In the genomic region with DNA sequence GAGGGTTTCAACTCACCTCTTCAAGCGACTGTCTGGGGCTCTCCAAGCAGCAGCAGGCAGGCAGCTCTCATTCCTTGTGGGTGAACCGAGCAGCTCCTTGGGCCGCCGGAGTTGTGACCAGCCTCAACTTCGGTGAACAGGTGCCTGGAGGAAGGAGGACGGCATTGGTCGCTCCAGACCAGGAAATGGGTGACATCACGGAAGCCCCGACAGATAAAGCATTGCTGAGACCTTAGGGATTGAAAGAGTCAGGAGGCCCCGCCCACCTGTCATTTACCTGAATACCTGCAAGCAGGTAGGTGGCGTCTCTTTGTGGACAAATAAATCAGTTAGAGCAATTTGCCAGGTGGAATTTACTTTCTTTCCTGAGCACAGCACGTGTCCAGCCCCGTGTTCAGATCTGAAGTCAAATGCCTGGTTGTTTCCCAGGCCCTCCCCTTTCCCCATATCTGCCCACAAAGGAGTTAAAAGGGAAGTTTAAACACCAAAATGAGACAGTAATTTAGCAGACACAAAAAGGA, we compare ENCODE assay signal across 11 cellular contexts. TPM values are rescaled to one million over a fixed set of nuclear protein-coding genes. Genes with fewer than 3 reads are reported as not detected.
DNase-seq lines count a peak whose midpoint lies in the region; ATAC-seq, FAIRE-seq and TF ChIP-seq lines count a peak whose summit lies in the region.
"Had no signal": no experiment of that assay in that cellular context is flagged by ENCODE, and none has a peak within 500 bp of the region (broad histone marks: within the 10 kb centered on the region; RNA-seq: fewer than 3 reads in every experiment).

A gene (minus strand): TSS at position 115 of the 521 bp plus-strand sequence. CDS start 17,484 bp downstream, outside the sequence.

- H3K36me3 ChIP-seq in HepG2 (replicated peaks in 1 of 2; ENCODE audit: control insufficient read depth in 1 of 2, insufficient read depth in 2 of 2, low read length in 2 of 2): no peaks in the 10 kb centered on the region
- no peaks in the 10 kb centered on the region for H3K36me3 ChIP-seq in vagina

- H3K9ac ChIP-seq in HepG2 (ENCODE audit: insufficient read depth, low read depth, low read length): no peak within 1 kb of the TSS

- no TSS peak for BruUV-seq in HepG2 (replicated peaks; lab: Mats Ljungman, UMichigan)

- no peak within 1 kb of the TSS for H3K4me3 ChIP-seq in HepG2 (replicated peaks in 1 of 3; ENCODE audit: insufficient read depth in 1 of 3, low read depth in 2 of 3, low read length in 3 of 3)
- peak within 1 kb of the TSS in 1 of 2 donors; percentile 12 for H3K4me3 ChIP-seq in vagina

- H3K9me3 ChIP-seq in HepG2 (ENCODE audit: low read length): no peaks in the 10 kb centered on the region
- no peaks in the 10 kb centered on the region for H3K9me3 ChIP-seq in vagina

- WGBS in HepG2 (ENCODE audit: low lambda C conversion rate): 45% methylated on average over 8 of the region's 13 CpGs

- no peaks in the 10 kb centered on the region for H3K27me3 ChIP-seq in HepG2 (ENCODE audit: control insufficient read depth in 1 of 2, insufficient read depth in 2 of 2, low read length in 2 of 2)
- H3K27me3 ChIP-seq in vagina: no peaks in the 10 kb centered on the region

- TF ChIP-seq POLR2A in HepG2 (IDR thresholded peaks at IDR 0.05; ENCODE audit: insufficient read depth in 1 of 2, low read depth in 2 of 2, low read length in 2 of 2) (no peak), vagina (IDR thresholded peaks at IDR 0.05) (no peak)

- CTCF ChIA-PET in activated B cell treated with CpG ODN at 0.5 μM for 24 hours (lab: Charles Lee) (no interaction called here), HepG2 (lab: Yijun Ruan, JAX; ENCODE audit: low intra/inter-chr PET ratio, low total read pairs) (no interaction called here)
- CTCF ChIA-PET in activated CD4-positive, alpha-beta T cell treated with anti-CD3 and anti-CD28 coated beads for 36 hours (lab: Charles Lee): no interaction called here

- POLR2A ChIA-PET in activated B cell treated with CpG ODN at 0.5 μM for 24 hours (lab: Charles Lee): no interaction called here
- POLR2A ChIA-PET in HepG2 (lab: Yijun Ruan, JAX): no interaction called here
- POLR2A ChIA-PET in activated CD4-positive, alpha-beta T cell treated with anti-CD3 and anti-CD28 coated beads for 36 hours (lab: Charles Lee): no interaction called here

- FAIRE-seq in HepG2 (lab: Jason Lieb, UNC): no peak

- no peak for TF ChIP-seq CTCF in activated B cell treated with CpG ODN at 0.5 μM for 24 hours (IDR thresholded peaks at IDR 0.05)
- TF ChIP-seq CTCF in HepG2 (CRISPR knock-in tag; IDR thresholded peaks at IDR 0.05): no peak
- TF ChIP-seq CTCF in vagina (IDR thresholded peaks at IDR 0.05): no peak

- H3K36me3 Mint-ChIP-seq in activated B cell treated with CpG ODN at 0.5 μM for 24 hours (ENCODE audit: low read depth): no peaks in the 10 kb centered on the region
- H3K36me3 Mint-ChIP-seq in activated CD4-positive, alpha-beta T cell treated with anti-CD3 and anti-CD28 coated beads for 36 hours (ENCODE audit: low read depth): no peaks in the 10 kb centered on the region

- no peak for TF ChIP-seq RAD21 in HepG2 (CRISPR knock-in tag; IDR thresholded peaks at IDR 0.05)

- H3K4me1 ChIP-seq in HepG2 (ENCODE audit: insufficient read depth, low read length) (peaks cover 66% of the 10 kb centered on the region), vagina (peaks cover 10% of the 10 kb centered on the region)

- H3K27me3 Mint-ChIP-seq in activated B cell treated with CpG ODN at 0.5 μM for 24 hours: peaks cover 29% of the 10 kb centered on the region
- H3K27me3 Mint-ChIP-seq in activated CD4-positive, alpha-beta T cell treated with anti-CD3 and anti-CD28 coated beads for 36 hours: peaks cover 32% of the 10 kb centered on the region

- ATAC-seq in activated B cell treated with CpG ODN at 0.5 μM for 24 hours (ENCODE audit: low read depth) (no peak), HepG2 (no peak), GM19351 (IDR thresholded peaks at IDR 0.05; ENCODE audit: unreplicated experiment) (no peak)
- no peak for ATAC-seq in activated CD4-positive, alpha-beta T cell treated with anti-CD3 and anti-CD28 coated beads for 36 hours

- H4K20me1 ChIP-seq in HepG2 (ENCODE audit: insufficient read depth, low read length): no peaks in the 10 kb centered on the region

- TF ChIP-seq EP300 in HepG2 (IDR thresholded peaks at IDR 0.05; ENCODE audit: low read depth in 2 of 2, low read length in 2 of 2): no peak
- TF ChIP-seq EP300 in HepG2 (CRISPR knock-in tag; IDR thresholded peaks at IDR 0.05; ENCODE audit: borderline replicate concordance): no peak

- no peak within 1 kb of the TSS for H2AFZ ChIP-seq in HepG2 (ENCODE audit: low read length)

- H3K4me3 Mint-ChIP-seq in activated B cell treated with CpG ODN at 0.5 μM for 24 hours: peak within 1 kb of the TSS; percentile 47
- H3K4me3 Mint-ChIP-seq in activated CD4-positive, alpha-beta T cell treated with anti-CD3 and anti-CD28 coated beads for 36 hours: no peak within 1 kb of the TSS

- in situ Hi-C loops in HepG2 (cut with HindIII; ENCODE audit: extremely low pct_ligation_motif_present, low pct_unique_long_range_greater_than_20kb): no loop called here

- no peaks in the 10 kb centered on the region for H3K79me2 ChIP-seq in HepG2 (ENCODE audit: insufficient read depth, low read length)

- DNase-seq in stimulated activated CD4-positive, alpha-beta T cell treated with anti-CD3 and anti-CD28 coated beads, Interleukin-15, amount 100 ng/mL, for 24 hours: peak; percentile 4
- DNase-seq in stimulated activated CD4-positive, alpha-beta T cell treated with anti-CD3 and anti-CD28 coated beads, Interleukin-4, amount 100 ng/mL, for 4 hours: no peak
- DNase-seq in activated B cell treated with CpG ODN at 0.5 μM for 24 hours: no peak
- DNase-seq in HepG2 (ENCODE audit: low spot score): no peak
- DNase-seq in vagina (ENCODE audit: extremely low spot score in 2 of 2): no peak
- DNase-seq in activated CD4-positive, alpha-beta T cell treated with anti-CD3 and anti-CD28 coated beads for 36 hours: no peak
- DNase-seq in central memory CD4-positive, alpha-beta T cell: no peak
- DNase-seq: cerebellar nuclear complex, DND-41, NCI-H1092 had no signal

- no peaks in the 10 kb centered on the region for H3K9me3 Mint-ChIP-seq in activated B cell treated with CpG ODN at 0.5 μM for 24 hours
- no peaks in the 10 kb centered on the region for H3K9me3 Mint-ChIP-seq in activated CD4-positive, alpha-beta T cell treated with anti-CD3 and anti-CD28 coated beads for 36 hours (ENCODE audit: low read depth)

- peaks cover 14% of the 10 kb centered on the region for H3K4me1 Mint-ChIP-seq in activated B cell treated with CpG ODN at 0.5 μM for 24 hours
- H3K4me1 Mint-ChIP-seq in activated CD4-positive, alpha-beta T cell treated with anti-CD3 and anti-CD28 coated beads for 36 hours: peaks cover 9% of the 10 kb centered on the region

- no peak within 1 kb of the TSS for H3K27ac Mint-ChIP-seq in activated B cell treated with CpG ODN at 0.5 μM for 24 hours
- no peak within 1 kb of the TSS for H3K27ac Mint-ChIP-seq in activated CD4-positive, alpha-beta T cell treated with anti-CD3 and anti-CD28 coated beads for 36 hours

- intact Hi-C loops in activated B cell treated with CpG ODN at 0.5 μM for 24 hours (cut with micrococcal nuclease): no loop called here
- intact Hi-C loops in HepG2 (cut with micrococcal nuclease; ENCODE audit: unreplicated experiment): no loop called here
- intact Hi-C loops in vagina (cut with DNase I): no loop called here
- intact Hi-C loops in activated CD4-positive, alpha-beta T cell treated with anti-CD3 and anti-CD28 coated beads for 36 hours (cut with DNase I, micrococcal nuclease): loop anchor here in 1 of 2 experiments (10.0 kb wide), 1 partner anchor 643 kb away; no protein-coding TSS in a partner anchor

- peak within 1 kb of the TSS; percentile 14; the same call in 1 of the 2 replicates for H3K4me2 ChIP-seq in HepG2 (ENCODE audit: low read depth, low read length)

- H3K27ac ChIP-seq in HepG2 (ENCODE audit: extremely low read length, insufficient read depth, low read length): no peak within 1 kb of the TSS
- H3K27ac ChIP-seq in vagina: peak within 1 kb of the TSS; percentile 47

RNA-seq across cellular contexts. Expression of the gene that starts here (rescaled TPM):
- total RNA-seq in activated B cell treated with CpG ODN at 0.5 μM for 24 hours (not detected in 2 replicates), HepG2 (2016; rRNA removed; fragmentation: Illumina TruSeq; extraction: Trizol) (0.49 and 0.62 TPM in 2 replicates), vagina (11.8 TPM)
- total RNA-seq in HepG2 (2016; cell fraction: cytosol; rRNA removed; fragmentation: Illumina TruSeq; extraction: Trizol; ENCODE audit: low read depth): 0.26 and 0.51 TPM in 2 replicates
- total RNA-seq in HepG2 (2016; cell fraction: insoluble cytoplasmic fraction; rRNA removed; fragmentation: Illumina TruSeq; extraction: Trizol): 0.17 and 0.40 TPM in 2 replicates
- total RNA-seq in HepG2 (2016; cell fraction: membrane; rRNA removed; fragmentation: Illumina TruSeq; extraction: Trizol): 0.34 and 0.37 TPM in 2 replicates
- total RNA-seq in HepG2 (2016; cell fraction: nucleus; rRNA removed; fragmentation: Illumina TruSeq; extraction: Trizol): 0.22 and 1.1 TPM in 2 replicates
- 0.20 and 0.49 TPM in 2 replicates for polyA plus RNA-seq in HepG2 (2011; rRNA removed)
- 0.27 TPM in 2 replicates for polyA plus RNA-seq in HepG2 (2011; cell fraction: cytosol; rRNA removed)
- 0.53 and 0.57 TPM in 2 replicates for polyA plus RNA-seq in HepG2 (2011; cell fraction: nucleus; rRNA removed)
- 0.29 and 0.35 TPM in 2 replicates for polyA plus RNA-seq in HepG2 (2012)
- 0.08 and 0.15 TPM in 2 replicates for polyA plus RNA-seq in HepG2 (2016; cell fraction: cytosol; fragmentation: Illumina TruSeq; extraction: Trizol; ENCODE audit: low read depth)
- 0.44 and 0.47 TPM in 2 replicates for polyA plus RNA-seq in HepG2 (2016; cell fraction: insoluble cytoplasmic fraction; fragmentation: Illumina TruSeq; extraction: Trizol; ENCODE audit: low read depth)
- polyA plus RNA-seq in HepG2 (2016; cell fraction: membrane; fragmentation: Illumina TruSeq; extraction: Trizol; ENCODE audit: low read depth): 0.25 and 0.34 TPM in 2 replicates
- polyA plus RNA-seq in HepG2 (2016; cell fraction: nucleus; fragmentation: Illumina TruSeq; extraction: Trizol; ENCODE audit: insufficient read depth, low read depth): 0.26 and 0.32 TPM in 2 replicates
- polyA minus RNA-seq in HepG2 (2011; rRNA and poly(A)+ RNA removed; ENCODE audit: low replicate concordance): 0.16 TPM in 1 of 2 replicates, not detected in the other
- 0.20 TPM in 1 of 2 replicates, not detected in the other for polyA minus RNA-seq in HepG2 (2011; cell fraction: cytosol; rRNA and poly(A)+ RNA removed)
- polyA minus RNA-seq in HepG2 (2011; cell fraction: nucleus; rRNA and poly(A)+ RNA removed): 1.2 and 1.5 TPM in 2 replicates
- total RNA-seq in activated CD4-positive, alpha-beta T cell treated with anti-CD3 and anti-CD28 coated beads for 36 hours: not detected
